Comparison of ENCODE assay signal across 8 cellular contexts in the genomic region with DNA sequence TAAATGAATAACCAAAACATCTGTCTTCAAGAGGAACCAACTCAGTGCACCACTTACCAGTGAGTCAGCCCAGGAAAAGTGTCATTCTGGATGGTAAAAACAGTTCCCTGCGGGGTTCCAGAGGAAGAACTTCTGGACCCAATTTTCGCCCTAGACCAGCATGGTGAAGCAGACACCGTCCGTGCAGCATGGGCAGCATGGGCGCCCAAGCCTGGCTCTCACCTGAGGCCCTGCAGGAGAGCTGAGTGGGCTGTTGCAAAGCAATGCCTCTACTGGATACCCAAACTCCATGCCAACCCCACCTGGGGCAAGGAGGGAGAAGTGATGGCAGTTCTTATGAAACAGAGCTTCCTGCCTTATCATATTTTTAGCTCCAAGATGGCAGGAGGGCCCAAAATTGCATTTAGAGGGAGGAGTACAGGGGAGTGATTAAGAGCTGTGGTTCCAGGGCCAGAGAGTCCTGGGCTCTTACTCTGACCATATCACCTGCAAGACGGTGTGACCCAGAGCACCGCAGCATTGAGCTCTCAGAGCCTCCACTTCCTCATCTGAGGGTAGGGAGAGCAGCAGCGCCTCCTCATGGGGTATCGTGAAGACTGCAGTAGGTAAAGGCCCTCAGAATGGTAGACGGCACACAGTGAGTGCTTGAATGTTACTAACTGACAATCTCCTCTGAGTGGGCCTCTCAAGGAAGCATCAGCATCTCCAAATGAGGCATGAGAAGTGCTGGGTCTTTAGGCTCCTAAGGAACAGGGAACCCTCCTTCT. TPM values are rescaled to one million over a fixed set of nuclear protein-coding genes. Genes with fewer than 3 reads are reported as not detected.
DNase-seq lines count a peak whose midpoint lies in the region; ATAC-seq, FAIRE-seq and TF ChIP-seq lines count a peak whose summit lies in the region.

No MANE protein-coding gene starts in this region.

- no peak for DNase-seq in AG04449 (ENCODE audit: low read depth, low spot score)
- no peak for DNase-seq in HFF-Myc (ENCODE audit: extremely low read depth, low read depth)
- peak; percentile 32 to 43 for DNase-seq in activated CD4-positive, alpha-beta T cell treated with anti-CD3 and anti-CD28 coated beads for 4 hours
- DNase-seq in erythroblast (lab: John Stamatoyannopoulos, UW): peak; percentile 61 to 69
- peak; percentile 44 for DNase-seq in stimulated activated CD4-positive, alpha-beta T cell treated with anti-CD3 and anti-CD28 coated beads, Interleukin-15, amount 100 ng/mL, for 24 hours
- DNase-seq in GM12892 (ENCODE audit: insufficient read length): no peak
- DNase-seq in NCI-H1436 (lab: John Stamatoyannopoulos, UW): no peak

- TF ChIP-seq CTCF in AG04449 (IDR thresholded peaks at IDR 0.05; ENCODE audit: insufficient read depth, low read length, missing control alignments): peak; percentile 26
- TF ChIP-seq CTCF in HFF-Myc (IDR thresholded peaks at IDR 0.05; ENCODE audit: low read depth, low read length, missing control alignments): peak; percentile 37

- CTCF ChIA-PET in AG04449 (lab: Yijun Ruan, JAX): interaction anchor here (0.6 to 2.1 kb wide), 6 partner anchors 11 to 333 kb away, joined by 3 to 6 read pairs (median 3); no protein-coding TSS in a partner anchor

- H3K4me3 ChIP-seq in AG04449 (ENCODE audit: low read depth, low read length): no peak overlapping the region
- no peak overlapping the region for H3K4me3 ChIP-seq in HFF-Myc (replicated peaks; ENCODE audit: low read depth, low read length)

- TF ChIP-seq POLR2A in erythroblast (IDR thresholded peaks at IDR 0.05; ENCODE audit: low read length): no peak
- TF ChIP-seq POLR2A in GM12892 (IDR thresholded peaks at IDR 0.05; ENCODE audit: low read depth, low read length): no peak

- POLR2A ChIA-PET in AG04449 (lab: Yijun Ruan, JAX): interaction anchor here (0.6 kb wide), 1 partner anchor 35 kb away, joined by 3 read pairs; no protein-coding TSS in a partner anchor

- FAIRE-seq in GM12892 (lab: Jason Lieb, UNC): no peak

- ATAC-seq in GM19452 (IDR thresholded peaks at IDR 0.05; ENCODE audit: unreplicated experiment): no peak

RNA-seq across cellular contexts. Expression of gene INPP5K, which starts 16.6 kb away (rescaled TPM):
- polyA plus RNA-seq in GM12892 (2012; ENCODE audit: missing spikeins): 10.1 TPM

RNA-seq across cellular contexts. Expression of gene PITPNA, which starts 29.6 kb away (rescaled TPM):
- 53.9 TPM for polyA plus RNA-seq in GM12892 (2012; ENCODE audit: missing spikeins)

RNA-seq across cellular contexts. Expression of gene MYO1C, which starts 40.5 kb away (rescaled TPM):
- polyA plus RNA-seq in GM12892 (2012; ENCODE audit: missing spikeins): 38.4 TPM

Comparison
In these comparisons a context has a peak if more than half of its experiments do, and no peak if none do; other contexts are left out.
1. DNase-seq: peak in activated CD4-positive, alpha-beta T cell treated with anti-CD3 and anti-CD28 coated beads for 4 hours (2 of 2), erythroblast (2 of 2) and stimulated activated CD4-positive, alpha-beta T cell treated with anti-CD3 and anti-CD28 coated beads, Interleukin-15, amount 100 ng/mL, for 24 hours (single experiment); none in AG04449 (single experiment), HFF-Myc (single experiment), GM12892 (single experiment) and NCI-H1436 (single experiment).